ENCODE assay signal across 18 cellular contexts in genomic region chrX:148611993-148612392, GRCh38.
A peak's percentile ranks its signal among the peaks of the same experiment; 100 is the strongest.
DNase-seq lines count a peak whose midpoint lies in the region; ATAC-seq and TF ChIP-seq lines count a peak whose summit lies in the region.
"Had no signal": no experiment of that assay in that cellular context is flagged by ENCODE, and none has a peak within 500 bp of the region (broad histone marks: within the 10 kb centered on the region; RNA-seq: fewer than 3 reads in every experiment).

No MANE protein-coding gene starts in this region.

- no peak overlapping the region for H3K27ac ChIP-seq in dorsolateral prefrontal cortex
- no peak overlapping the region for H3K27ac ChIP-seq in left lung
- H3K27ac ChIP-seq: heart left ventricle, transverse colon had no signal

- peaks cover 2 to 3% of the 10 kb centered on the region in 2 donors for H3K36me3 Mint-ChIP-seq in activated T-cell treated with anti-CD3 and anti-CD28 coated beads, Interleukin-2, amount 50 U/mL, for 72 hours (ENCODE audit: insufficient read depth in 2 of 2)

- H3K27me3 ChIP-seq in dorsolateral prefrontal cortex (peaks cover 0 to 30% (median 0%) of the 10 kb centered on the region in 45 donors), left lung (no peaks in the 10 kb centered on the region)
- H3K27me3 ChIP-seq: heart left ventricle, transverse colon had no signal

- TF ChIP-seq CTCF in dorsolateral prefrontal cortex (IDR thresholded peaks at IDR 0.05 in 54 of 56, conservative IDR thresholded peaks at IDR 0.05 in 2 of 56; ENCODE audit: low read depth in 1 of 56, partially characterized antibody in 56 of 56) = no peak
- TF ChIP-seq CTCF in left lung (IDR thresholded peaks at IDR 0.05) = no peak

- DNase-seq in activated T-cell treated with anti-CD3 and anti-CD28 coated beads, Interleukin-2, amount 50 U/mL, for 72 hours = no peak
- DNase-seq in activated T-cell treated with anti-CD3 and anti-CD28 coated beads for 4 hours (no peak), dorsolateral prefrontal cortex (no peak), left lung (no peak)
- no peak for DNase-seq in stimulated activated naive CD8-positive, alpha-beta T cell treated with anti-CD3 and anti-CD28 coated beads, Interleukin-15, Interleukin-2, amounts not matched to agents 100 U/mL and 50 U/mL, for 24 hours
- DNase-seq: ACHN, amygdala, COR-L47, erythroblast, H7, heart left ventricle, NCI-H187, NCI-H774, transverse colon had no signal

- H3K4me3 Mint-ChIP-seq in activated T-cell treated with anti-CD3 and anti-CD28 coated beads, Interleukin-2, amount 50 U/mL, for 72 hours = no peak overlapping the region

- intact Hi-C loops in dorsolateral prefrontal cortex (cut with DNase I) = no loop called here
- intact Hi-C loops in left lung (cut with DNase I) = no loop called here

- peaks cover 14% of the 10 kb centered on the region for H3K27me3 Mint-ChIP-seq in activated T-cell treated with anti-CD3 and anti-CD28 coated beads, Interleukin-2, amount 50 U/mL, for 72 hours (ENCODE audit: low read depth)
- H3K27me3 Mint-ChIP-seq: progenitor cell of endocrine pancreas had no signal

- H3K9me3 Mint-ChIP-seq in activated T-cell treated with anti-CD3 and anti-CD28 coated beads, Interleukin-2, amount 50 U/mL, for 72 hours = peaks cover 2 to 4% of the 10 kb centered on the region in 2 donors

- peak; percentile 49 to 59 for ATAC-seq in activated T-cell treated with anti-CD3 and anti-CD28 coated beads, Interleukin-2, amount 50 U/mL, for 72 hours (replicated peaks in 1 of 2)
- ATAC-seq in GM21786 (IDR thresholded peaks at IDR 0.05; ENCODE audit: unreplicated experiment) = peak; percentile 40
- peak; percentile 42 for ATAC-seq in HG03520 (IDR thresholded peaks at IDR 0.05; ENCODE audit: unreplicated experiment)
- ATAC-seq in stimulated activated naive CD8-positive, alpha-beta T cell treated with anti-CD3 and anti-CD28 coated beads, Interleukin-15, Interleukin-2, amounts not matched to agents 100 U/mL and 50 U/mL, for 24 hours = peak; percentile 84
- ATAC-seq in HG03196 (IDR thresholded peaks at IDR 0.05; ENCODE audit: unreplicated experiment) = no peak
- no peak for ATAC-seq in left lung

- peaks cover 27% of the 10 kb centered on the region for H3K4me1 Mint-ChIP-seq in activated T-cell treated with anti-CD3 and anti-CD28 coated beads, Interleukin-2, amount 50 U/mL, for 72 hours (ENCODE audit: low read depth)

- no peaks in the 10 kb centered on the region for H3K9me3 ChIP-seq in left lung
- H3K9me3 ChIP-seq: heart left ventricle, transverse colon had no signal

- H3K27ac Mint-ChIP-seq in activated T-cell treated with anti-CD3 and anti-CD28 coated beads, Interleukin-2, amount 50 U/mL, for 72 hours = no peak overlapping the region
- H3K27ac Mint-ChIP-seq: progenitor cell of endocrine pancreas had no signal

- H3K36me3 ChIP-seq in left lung = no peaks in the 10 kb centered on the region
- H3K36me3 ChIP-seq: heart left ventricle, transverse colon had no signal

- no peak overlapping the region for H3K4me3 ChIP-seq in dorsolateral prefrontal cortex
- no peak overlapping the region for H3K4me3 ChIP-seq in left lung
- H3K4me3 ChIP-seq: heart left ventricle, transverse colon had no signal

- H3K4me1 ChIP-seq in left lung = no peaks in the 10 kb centered on the region
- H3K4me1 ChIP-seq: heart left ventricle, transverse colon had no signal

Comparison
In these comparisons a context has a peak if more than half of its experiments do, and no peak if none do; other contexts are left out.
1. ATAC-seq: peak in activated T-cell treated with anti-CD3 and anti-CD28 coated beads, Interleukin-2, amount 50 U/mL, for 72 hours (2 of 2), GM21786 (single experiment), HG03520 (single experiment) and stimulated activated naive CD8-positive, alpha-beta T cell treated with anti-CD3 and anti-CD28 coated beads, Interleukin-15, Interleukin-2, amounts not matched to agents 100 U/mL and 50 U/mL, for 24 hours (single experiment); none in HG03196 (single experiment) and left lung (single experiment).